ENCODE assay signal across 10 cellular contexts in the genomic region with DNA sequence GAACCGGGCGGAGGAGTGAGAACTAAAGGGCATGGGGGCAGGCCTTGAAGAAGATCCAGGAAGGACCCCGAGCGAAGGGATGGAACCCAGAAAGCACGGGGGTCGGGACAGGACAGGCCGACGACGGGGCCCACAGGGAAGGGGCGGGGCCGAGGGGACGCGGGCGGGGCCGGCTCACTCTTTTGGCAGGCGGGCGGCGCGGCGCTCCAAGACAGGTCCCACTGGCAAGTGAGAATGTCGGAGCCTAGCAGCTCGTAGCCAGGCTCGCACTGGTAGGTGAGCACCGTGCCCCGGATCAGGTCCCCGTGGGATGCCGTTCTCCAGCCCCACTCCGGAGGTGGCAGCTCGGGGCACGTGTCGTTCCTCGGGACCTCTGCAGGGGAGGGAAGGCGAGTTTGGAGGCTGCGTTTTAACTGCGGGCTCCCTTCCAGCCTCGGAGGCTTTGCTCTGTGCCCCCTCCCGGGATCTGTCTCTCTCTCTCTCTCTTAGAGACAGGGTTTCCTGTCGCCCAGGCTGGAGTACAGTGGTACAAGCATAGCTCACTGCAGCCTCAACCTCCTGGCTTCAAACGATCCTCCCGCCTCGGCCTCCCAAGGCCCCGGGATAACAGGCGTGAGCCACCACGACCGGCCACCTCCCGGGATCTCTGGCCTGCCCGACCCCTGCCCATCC. TPM values are rescaled to one million over a fixed set of nuclear protein-coding genes. Genes with fewer than 3 reads are reported as not detected.
DNase-seq lines count a peak whose midpoint lies in the region; ATAC-seq and TF ChIP-seq lines count a peak whose summit lies in the region.
"Had no signal": no experiment of that assay in that cellular context is flagged by ENCODE, and none has a peak within 500 bp of the region (broad histone marks: within the 10 kb centered on the region; RNA-seq: fewer than 3 reads in every experiment).

No MANE protein-coding gene starts in this region.

- peak overlapping the region; percentile 8 to 35 for H3K4me3 ChIP-seq in left lung
- H3K4me3 ChIP-seq in thymus (ENCODE audit: low read length), result peak overlapping the region; percentile 32

- no peaks in the 10 kb centered on the region for H3K36me3 Mint-ChIP-seq in activated naive CD4-positive, alpha-beta T cell treated with anti-CD3 and anti-CD28 coated beads, Interleukin-2, amount 50 U/mL, for 24 hours

- WGBS in thymus, result 8% methylated on average over 47 of the region's 47 CpGs

- intact Hi-C loops in left lung (cut with DNase I), result no loop called here

- H3K27ac ChIP-seq in left lung (no peak overlapping the region), thymus (ENCODE audit: low read depth) (no peak overlapping the region)

- H3K36me3 ChIP-seq in left lung (no peaks in the 10 kb centered on the region), thymus (ENCODE audit: control insufficient read depth, insufficient read depth) (no peaks in the 10 kb centered on the region)

- H3K27me3 ChIP-seq in left lung (peaks cover 11 to 62% of the 10 kb centered on the region in 2 donors), thymus (ENCODE audit: control insufficient read depth, insufficient read depth) (peaks cover 20% of the 10 kb centered on the region)

- DNase-seq in DMS53 (lab: John Stamatoyannopoulos, UW), result peak; percentile 32
- DNase-seq in DMS53 treated with DMSO at 0.1 percent for 48 hours (lab: John Stamatoyannopoulos, UW; ENCODE audit: unreplicated experiment), result no peak
- DNase-seq in left lung, result no peak
- no peak for DNase-seq in DMS79 treated with DMSO at 0.1 percent for 48 hours (lab: John Stamatoyannopoulos, UW)
- DNase-seq: 8988T, NCI-H510A treated with DMSO at 0.1 percent for 48 hours had no signal

- H3K4me1 Mint-ChIP-seq in activated naive CD4-positive, alpha-beta T cell treated with anti-CD3 and anti-CD28 coated beads, Interleukin-2, amount 50 U/mL, for 24 hours, result peaks cover 18% of the 10 kb centered on the region

- no peaks in the 10 kb centered on the region for H3K9me3 Mint-ChIP-seq in activated naive CD4-positive, alpha-beta T cell treated with anti-CD3 and anti-CD28 coated beads, Interleukin-2, amount 50 U/mL, for 24 hours

- H3K27me3 Mint-ChIP-seq in activated naive CD4-positive, alpha-beta T cell treated with anti-CD3 and anti-CD28 coated beads, Interleukin-2, amount 50 U/mL, for 24 hours, result peaks cover 13% of the 10 kb centered on the region

- no peaks in the 10 kb centered on the region for H3K9me3 ChIP-seq in left lung
- no peaks in the 10 kb centered on the region for H3K9me3 ChIP-seq in thymus (ENCODE audit: control insufficient read depth)

- peaks cover 3 to 11% of the 10 kb centered on the region in 2 donors for H3K4me1 ChIP-seq in left lung
- H3K4me1 ChIP-seq in thymus (ENCODE audit: control insufficient read depth, insufficient read depth, low read length), result peaks cover 4% of the 10 kb centered on the region

- no peak for TF ChIP-seq CTCF in left lung (IDR thresholded peaks at IDR 0.05)

- ATAC-seq in left lung (peak; percentile 68), GM19463 (IDR thresholded peaks at IDR 0.05; ENCODE audit: unreplicated experiment) (no peak), GM18868 (IDR thresholded peaks at IDR 0.05; ENCODE audit: unreplicated experiment) (no peak)

- H3K4me3 Mint-ChIP-seq in activated naive CD4-positive, alpha-beta T cell treated with anti-CD3 and anti-CD28 coated beads, Interleukin-2, amount 50 U/mL, for 24 hours, result peak overlapping the region; percentile 64

- H3K27ac Mint-ChIP-seq in activated naive CD4-positive, alpha-beta T cell treated with anti-CD3 and anti-CD28 coated beads, Interleukin-2, amount 50 U/mL, for 24 hours, result peak overlapping the region; percentile 23

RNA-seq across cellular contexts. Expression of gene CDIPT, which starts 13.7 kb away (rescaled TPM):
- 10 to 100 TPM; 69.5 to 84.8 TPM for total RNA-seq in left lung
- polyA plus RNA-seq in thymus, result 73.3 TPM

RNA-seq across cellular contexts. Expression of gene SEZ6L2, which starts 22.6 kb away (rescaled TPM):
- 10 to 100 TPM in 1 of 2 donors, 1 to 10 TPM in 1; 7.7 to 30.2 TPM for total RNA-seq in left lung
- 0.98 TPM for polyA plus RNA-seq in thymus

RNA-seq across cellular contexts. Expression of gene ASPHD1, which starts 23.6 kb away (rescaled TPM):
- 10 to 100 TPM in 1 of 2 donors, 1 to 10 TPM in 1; 3.6 to 15.6 TPM for total RNA-seq in left lung
- 0.46 TPM for polyA plus RNA-seq in thymus

RNA-seq across cellular contexts. Expression of gene KCTD13, which starts 49.3 kb away (rescaled TPM):
- total RNA-seq in left lung, result 10 to 100 TPM; 14.8 to 20.9 TPM
- polyA plus RNA-seq in thymus, result 16.9 TPM

RNA-seq across cellular contexts. Expression of gene MVP, which starts 56.5 kb away (rescaled TPM):
- 100 to 1,000 TPM; 236 to 280 TPM for total RNA-seq in left lung
- polyA plus RNA-seq in thymus, result 165 TPM
